ENCODE assay signal across 13 cellular contexts in genomic region chr10:88243202-88243744, GRCh38.
DNase-seq lines count a peak whose midpoint lies in the region; ATAC-seq and TF ChIP-seq lines count a peak whose summit lies in the region.
"Had no signal": no experiment of that assay in that cellular context is flagged by ENCODE, and none has a peak within 500 bp of the region (broad histone marks: within the 10 kb centered on the region; RNA-seq: fewer than 3 reads in every experiment).

No MANE protein-coding gene starts in this region.

- TF ChIP-seq CTCF in BE2C (IDR thresholded peaks at IDR 0.05; ENCODE audit: low read depth, low read length) = no peak
- no peak for TF ChIP-seq CTCF in coronary artery (IDR thresholded peaks at IDR 0.05)
- no peak for TF ChIP-seq CTCF in gastrocnemius medialis (IDR thresholded peaks at IDR 0.05 in 4 of 5, conservative IDR thresholded peaks at IDR 0.05 in 1 of 5)
- TF ChIP-seq CTCF in WTC11 (IDR thresholded peaks at IDR 0.05) = no peak

- WGBS in right cardiac atrium = 22% methylated on average over 5 of the region's 5 CpGs

- H3K36me3 ChIP-seq in BE2C (no peaks in the 10 kb centered on the region), gastrocnemius medialis (no peaks in the 10 kb centered on the region)
- H3K36me3 ChIP-seq in naive thymus-derived CD4-positive, alpha-beta T cell (ENCODE audit: control insufficient read depth in 2 of 3, insufficient read depth in 3 of 3, low read length in 3 of 3) = no peaks in the 10 kb centered on the region

- peaks cover 0 to 10% (median 0%) of the 10 kb centered on the region in 5 donors for H3K36me3 Mint-ChIP-seq in naive thymus-derived CD4-positive, alpha-beta T cell
- H3K36me3 Mint-ChIP-seq in WTC11 = no peaks in the 10 kb centered on the region

- in situ Hi-C loops in gastrocnemius medialis (cut with MboI; ENCODE audit: low sequenced_read_pairs in 4 of 4) = no loop called here

- CTCF ChIA-PET in naive thymus-derived CD4-positive, alpha-beta T cell (lab: Charles Lee) = no interaction called here
- CTCF ChIA-PET in WTC11 (lab: Charles Lee) = no interaction called here

- no peak for DNase-seq in BE2C
- no peak for DNase-seq in coronary artery (ENCODE audit: low spot score)
- no peak for DNase-seq in right cardiac atrium
- DNase-seq in gastrocnemius medialis = no peak
- no peak for DNase-seq in NCI-H2196 (lab: John Stamatoyannopoulos, UW; ENCODE audit: unreplicated experiment)
- DNase-seq in naive thymus-derived CD4-positive, alpha-beta T cell = no peak
- DNase-seq in WTC11 (ENCODE audit: low spot score) = no peak
- DNase-seq in retina = no peak
- DNase-seq: activated B cell treated with CpG ODN at 0.5 μM for 24 hours; activated naive CD4-positive, alpha-beta T cell treated with anti-CD3 and anti-CD28 coated beads, Interleukin-2, amount 10 ng/mL, durations not matched to agents 7 days and 5 days; COR-L47; naive B cell; NCI-H2107 had no signal

- peak overlapping the region; percentile 42 for H3K4me3 ChIP-seq in BE2C (ENCODE audit: low read depth, low read length)
- H3K4me3 ChIP-seq in coronary artery = peak overlapping the region; percentile 60
- H3K4me3 ChIP-seq in right cardiac atrium (ENCODE audit: low read length) = peak overlapping the region; percentile 21
- H3K4me3 ChIP-seq in gastrocnemius medialis = peak overlapping the region; percentile 26 to 35 (median 30)
- no peak overlapping the region for H3K4me3 ChIP-seq in naive thymus-derived CD4-positive, alpha-beta T cell (ENCODE audit: low read length)

- no peaks in the 10 kb centered on the region for H3K9me3 ChIP-seq in BE2C
- H3K9me3 ChIP-seq in right cardiac atrium (ENCODE audit: control insufficient read depth, low read length) = no peaks in the 10 kb centered on the region
- no peaks in the 10 kb centered on the region for H3K9me3 ChIP-seq in gastrocnemius medialis
- H3K9me3 ChIP-seq in naive thymus-derived CD4-positive, alpha-beta T cell (ENCODE audit: control insufficient read depth in 2 of 3, low read length in 3 of 3) = no peaks in the 10 kb centered on the region

- H3K27me3 ChIP-seq in BE2C (no peaks in the 10 kb centered on the region), right cardiac atrium (ENCODE audit: control insufficient read depth, insufficient read depth) (no peaks in the 10 kb centered on the region), gastrocnemius medialis (no peaks in the 10 kb centered on the region)
- H3K27me3 ChIP-seq in naive thymus-derived CD4-positive, alpha-beta T cell (ENCODE audit: control insufficient read depth in 2 of 2, insufficient read depth in 2 of 2, low read length in 2 of 2) = no peaks in the 10 kb centered on the region

- POLR2A ChIA-PET in naive thymus-derived CD4-positive, alpha-beta T cell (lab: Charles Lee) = interaction anchor here (0.6 to 0.7 kb wide), 2 partner anchors 119 to 195 kb away, joined by 3 read pairs; no protein-coding TSS in a partner anchor
- POLR2A ChIA-PET in WTC11 (lab: Charles Lee) = no interaction called here

- peaks cover 0 to 35% (median 0%) of the 10 kb centered on the region in 5 donors for H3K27me3 Mint-ChIP-seq in naive thymus-derived CD4-positive, alpha-beta T cell
- H3K27me3 Mint-ChIP-seq in WTC11 (ENCODE audit: low read depth) = no peaks in the 10 kb centered on the region
- H3K27me3 Mint-ChIP-seq: activated B cell treated with CpG ODN at 0.5 μM for 24 hours, naive B cell had no signal

- intact Hi-C loops in right cardiac atrium (cut with DNase I) (loop anchor here in 2 of 4 donors (10.0 kb wide), 2 partner anchors 142 to 378 kb away; partner anchors contain the start of genes KLLN (in 1 of the 2) and PTEN (in 1 of the 2)), gastrocnemius medialis (cut with DNase I; ENCODE audit: low total_unique reads) (loop anchor here (5.0 kb wide), 1 partner anchor 234 kb away; no protein-coding TSS in a partner anchor)
- intact Hi-C loops in naive thymus-derived CD4-positive, alpha-beta T cell (cut with micrococcal nuclease) = no loop called here

- H3K4me1 Mint-ChIP-seq in naive thymus-derived CD4-positive, alpha-beta T cell = peaks cover 4 to 28% (median 19%) of the 10 kb centered on the region in 7 donors
- peaks cover 4% of the 10 kb centered on the region; the same call in 1 of the 2 replicates for H3K4me1 Mint-ChIP-seq in WTC11

- TF ChIP-seq POLR2A in gastrocnemius medialis (IDR thresholded peaks at IDR 0.05) = no peak

- H3K4me3 Mint-ChIP-seq in naive thymus-derived CD4-positive, alpha-beta T cell = no peak overlapping the region
- no peak overlapping the region for H3K4me3 Mint-ChIP-seq in WTC11
- H3K4me3 Mint-ChIP-seq: activated B cell treated with CpG ODN at 0.5 μM for 24 hours; activated naive CD4-positive, alpha-beta T cell treated with anti-CD3 and anti-CD28 coated beads, Interleukin-2, amount 10 ng/mL, durations not matched to agents 7 days and 5 days; naive B cell had no signal

- no peak overlapping the region for H3K27ac Mint-ChIP-seq in naive thymus-derived CD4-positive, alpha-beta T cell
- no peak overlapping the region for H3K27ac Mint-ChIP-seq in WTC11
- H3K27ac Mint-ChIP-seq: activated B cell treated with CpG ODN at 0.5 μM for 24 hours; activated naive CD4-positive, alpha-beta T cell treated with anti-CD3 and anti-CD28 coated beads, Interleukin-2, amount 10 ng/mL, durations not matched to agents 7 days and 5 days had no signal

- peaks cover 0 to 2% (median 0%) of the 10 kb centered on the region in 11 donors for H3K9me3 Mint-ChIP-seq in naive thymus-derived CD4-positive, alpha-beta T cell
- H3K9me3 Mint-ChIP-seq in WTC11 = no peaks in the 10 kb centered on the region
- H3K9me3 Mint-ChIP-seq: activated B cell treated with CpG ODN at 0.5 μM for 24 hours had no signal

- H3K27ac ChIP-seq in coronary artery = peak overlapping the region; percentile 69 to 88
- H3K27ac ChIP-seq in right cardiac atrium (ENCODE audit: low read length) = peak overlapping the region; percentile 94
- peak overlapping the region; percentile 83 to 87 (median 84) for H3K27ac ChIP-seq in gastrocnemius medialis
- no peak overlapping the region for H3K27ac ChIP-seq in naive thymus-derived CD4-positive, alpha-beta T cell (ENCODE audit: low read depth, low read length)

- H3K4me1 ChIP-seq in BE2C (peaks cover 22% of the 10 kb centered on the region), right cardiac atrium (ENCODE audit: control insufficient read depth, insufficient read depth, low read length) (peaks cover 8% of the 10 kb centered on the region), gastrocnemius medialis (peaks cover 42 to 72% of the 10 kb centered on the region in 2 donors)
- peaks cover 0 to 2% of the 10 kb centered on the region in 2 donors for H3K4me1 ChIP-seq in naive thymus-derived CD4-positive, alpha-beta T cell (ENCODE audit: control insufficient read depth in 2 of 2, insufficient read depth in 2 of 2, low read length in 2 of 2)

- ATAC-seq in right cardiac atrium (peak; percentile 50 to 58), gastrocnemius medialis (peak; percentile 35 to 60), WTC11 (no peak)
- ATAC-seq in naive thymus-derived CD4-positive, alpha-beta T cell = no peak

TF ChIP-seq in WTC11, 78 proteins besides CTCF, POLR2A, EP300 and RAD21 (continues in another document):
- TF ChIP-seq ERG (CRISPR knock-in tag; IDR thresholded peaks at IDR 0.05) (no peak), SP1 (CRISPR knock-in tag; conservative IDR thresholded peaks at IDR 0.05) (no peak), STAT6 (CRISPR knock-in tag; conservative IDR thresholded peaks at IDR 0.05; ENCODE audit: low read depth) (no peak), CBFB (CRISPR knock-in tag; IDR thresholded peaks at IDR 0.05; ENCODE audit: low read depth) (no peak), HMGA2 (CRISPR knock-in tag; IDR thresholded peaks at IDR 0.05) (no peak), PREB (CRISPR knock-in tag; IDR thresholded peaks at IDR 0.05; ENCODE audit: borderline replicate concordance) (no peak), ATF1 (CRISPR knock-in tag; IDR thresholded peaks at IDR 0.05) (no peak), TEAD1 (CRISPR knock-in tag; IDR thresholded peaks at IDR 0.05) (no peak), CREB1 (CRISPR knock-in tag; IDR thresholded peaks at IDR 0.05) (no peak)

Comparison
In these comparisons a context has a peak if more than half of its experiments do, and no peak if none do; other contexts are left out.
1. ATAC-seq: peak in right cardiac atrium (2 of 2) and gastrocnemius medialis (2 of 2); none in naive thymus-derived CD4-positive, alpha-beta T cell (single experiment) and WTC11 (single experiment).